In the genomic region with DNA sequence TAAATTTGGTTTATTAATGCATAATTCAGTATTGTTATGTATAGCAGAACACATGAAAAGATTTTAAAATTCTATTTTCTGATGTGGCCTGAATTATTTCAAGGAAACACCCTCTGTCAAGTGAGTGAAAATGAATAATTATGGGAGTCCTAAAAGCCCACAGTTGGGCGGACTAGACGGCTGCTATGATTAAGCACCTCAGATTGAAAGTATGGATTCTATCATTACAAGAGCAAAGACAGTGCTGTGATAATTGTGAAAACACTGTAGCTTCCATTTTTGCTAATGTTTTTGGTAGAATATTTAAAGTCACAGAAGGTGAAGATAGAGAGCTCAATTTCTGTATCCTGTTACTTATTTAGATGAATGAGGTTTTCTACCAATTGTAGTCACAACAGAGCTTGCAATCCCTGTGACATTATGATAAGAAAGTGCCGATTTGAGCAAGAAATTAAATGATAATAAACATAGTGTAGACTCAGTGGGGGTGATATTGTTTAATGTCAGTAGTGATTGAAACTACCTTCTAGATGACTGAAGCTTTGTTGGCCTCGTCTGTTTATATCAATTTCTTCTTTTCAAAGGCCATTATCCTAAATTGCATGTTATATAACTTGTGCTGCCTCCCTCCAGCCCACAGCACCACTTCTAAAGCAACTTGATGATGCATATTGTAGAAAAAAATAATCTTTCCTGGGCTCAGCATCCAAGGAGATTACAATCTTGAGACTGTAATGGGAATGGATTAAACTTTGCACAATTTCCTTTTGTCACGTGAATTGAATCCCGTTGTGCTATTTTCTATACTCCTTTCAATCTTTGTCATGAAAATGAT, we compare ENCODE assay signal across 1 cellular context.
TF ChIP-seq lines count a peak whose summit lies in the region.

No MANE protein-coding gene starts in this region.

TF ChIP-seq in GM23338, 12 proteins besides CTCF, POLR2A, EP300 and RAD21 (continued from another document):
- TF ChIP-seq, protein P1, sequence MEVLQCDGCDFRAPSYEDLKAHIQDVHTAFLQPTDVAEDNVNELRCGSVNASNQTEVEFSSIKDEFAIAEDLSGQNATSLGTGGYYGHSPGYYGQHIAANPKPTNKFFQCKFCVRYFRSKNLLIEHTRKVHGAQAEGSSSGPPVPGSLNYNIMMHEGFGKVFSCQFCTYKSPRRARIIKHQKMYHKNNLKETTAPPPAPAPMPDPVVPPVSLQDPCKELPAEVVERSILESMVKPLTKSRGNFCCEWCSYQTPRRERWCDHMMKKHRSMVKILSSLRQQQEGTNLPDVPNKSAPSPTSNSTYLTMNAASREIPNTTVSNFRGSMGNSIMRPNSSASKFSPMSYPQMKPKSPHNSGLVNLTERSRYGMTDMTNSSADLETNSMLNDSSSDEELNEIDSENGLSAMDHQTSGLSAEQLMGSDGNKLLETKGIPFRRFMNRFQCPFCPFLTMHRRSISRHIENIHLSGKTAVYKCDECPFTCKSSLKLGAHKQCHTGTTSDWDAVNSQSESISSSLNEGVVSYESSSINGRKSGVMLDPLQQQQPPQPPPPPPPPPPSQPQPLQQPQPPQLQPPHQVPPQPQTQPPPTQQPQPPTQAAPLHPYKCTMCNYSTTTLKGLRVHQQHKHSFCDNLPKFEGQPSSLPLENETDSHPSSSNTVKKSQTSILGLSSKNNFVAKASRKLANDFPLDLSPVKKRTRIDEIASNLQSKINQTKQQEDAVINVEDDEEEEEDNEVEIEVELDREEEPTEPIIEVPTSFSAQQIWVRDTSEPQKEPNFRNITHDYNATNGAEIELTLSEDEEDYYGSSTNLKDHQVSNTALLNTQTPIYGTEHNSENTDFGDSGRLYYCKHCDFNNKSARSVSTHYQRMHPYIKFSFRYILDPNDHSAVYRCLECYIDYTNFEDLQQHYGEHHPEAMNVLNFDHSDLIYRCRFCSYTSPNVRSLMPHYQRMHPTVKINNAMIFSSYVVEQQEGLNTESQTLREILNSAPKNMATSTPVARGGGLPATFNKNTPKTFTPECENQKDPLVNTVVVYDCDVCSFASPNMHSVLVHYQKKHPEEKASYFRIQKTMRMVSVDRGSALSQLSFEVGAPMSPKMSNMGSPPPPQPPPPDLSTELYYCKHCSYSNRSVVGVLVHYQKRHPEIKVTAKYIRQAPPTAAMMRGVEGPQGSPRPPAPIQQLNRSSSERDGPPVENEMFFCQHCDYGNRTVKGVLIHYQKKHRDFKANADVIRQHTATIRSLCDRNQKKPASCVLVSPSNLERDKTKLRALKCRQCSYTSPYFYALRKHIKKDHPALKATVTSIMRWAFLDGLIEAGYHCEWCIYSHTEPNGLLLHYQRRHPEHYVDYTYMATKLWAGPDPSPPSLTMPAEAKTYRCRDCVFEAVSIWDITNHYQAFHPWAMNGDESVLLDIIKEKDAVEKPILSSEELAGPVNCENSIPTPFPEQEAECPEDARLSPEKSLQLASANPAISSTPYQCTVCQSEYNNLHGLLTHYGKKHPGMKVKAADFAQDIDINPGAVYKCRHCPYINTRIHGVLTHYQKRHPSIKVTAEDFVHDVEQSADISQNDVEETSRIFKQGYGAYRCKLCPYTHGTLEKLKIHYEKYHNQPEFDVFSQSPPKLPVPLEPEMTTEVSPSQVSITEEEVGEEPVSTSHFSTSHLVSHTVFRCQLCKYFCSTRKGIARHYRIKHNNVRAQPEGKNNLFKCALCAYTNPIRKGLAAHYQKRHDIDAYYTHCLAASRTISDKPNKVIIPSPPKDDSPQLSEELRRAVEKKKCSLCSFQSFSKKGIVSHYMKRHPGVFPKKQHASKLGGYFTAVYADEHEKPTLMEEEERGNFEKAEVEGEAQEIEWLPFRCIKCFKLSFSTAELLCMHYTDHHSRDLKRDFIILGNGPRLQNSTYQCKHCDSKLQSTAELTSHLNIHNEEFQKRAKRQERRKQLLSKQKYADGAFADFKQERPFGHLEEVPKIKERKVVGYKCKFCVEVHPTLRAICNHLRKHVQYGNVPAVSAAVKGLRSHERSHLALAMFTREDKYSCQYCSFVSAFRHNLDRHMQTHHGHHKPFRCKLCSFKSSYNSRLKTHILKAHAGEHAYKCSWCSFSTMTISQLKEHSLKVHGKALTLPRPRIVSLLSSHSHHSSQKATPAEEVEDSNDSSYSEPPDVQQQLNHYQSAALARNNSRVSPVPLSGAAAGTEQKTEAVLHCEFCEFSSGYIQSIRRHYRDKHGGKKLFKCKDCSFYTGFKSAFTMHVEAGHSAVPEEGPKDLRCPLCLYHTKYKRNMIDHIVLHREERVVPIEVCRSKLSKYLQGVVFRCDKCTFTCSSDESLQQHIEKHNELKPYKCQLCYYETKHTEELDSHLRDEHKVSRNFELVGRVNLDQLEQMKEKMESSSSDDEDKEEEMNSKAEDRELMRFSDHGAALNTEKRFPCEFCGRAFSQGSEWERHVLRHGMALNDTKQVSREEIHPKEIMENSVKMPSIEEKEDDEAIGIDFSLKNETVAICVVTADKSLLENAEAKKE (CRISPR knock-in tag; IDR thresholded peaks at IDR 0.05) = no peak
- TF ChIP-seq ZNF114 (CRISPR knock-in tag; IDR thresholded peaks at IDR 0.05) (no peak), EZH2 (IDR thresholded peaks at IDR 0.05; ENCODE audit: low read depth, unreplicated experiment) (no peak), CREB1 (CRISPR knock-in tag; IDR thresholded peaks at IDR 0.05; ENCODE audit: low read depth) (no peak), POLR2AphosphoS5 (IDR thresholded peaks at IDR 0.05; ENCODE audit: low read depth) (no peak), STAT1 (IDR thresholded peaks at IDR 0.05; ENCODE audit: unreplicated experiment) (no peak)
- TF ChIP-seq, protein P2, sequence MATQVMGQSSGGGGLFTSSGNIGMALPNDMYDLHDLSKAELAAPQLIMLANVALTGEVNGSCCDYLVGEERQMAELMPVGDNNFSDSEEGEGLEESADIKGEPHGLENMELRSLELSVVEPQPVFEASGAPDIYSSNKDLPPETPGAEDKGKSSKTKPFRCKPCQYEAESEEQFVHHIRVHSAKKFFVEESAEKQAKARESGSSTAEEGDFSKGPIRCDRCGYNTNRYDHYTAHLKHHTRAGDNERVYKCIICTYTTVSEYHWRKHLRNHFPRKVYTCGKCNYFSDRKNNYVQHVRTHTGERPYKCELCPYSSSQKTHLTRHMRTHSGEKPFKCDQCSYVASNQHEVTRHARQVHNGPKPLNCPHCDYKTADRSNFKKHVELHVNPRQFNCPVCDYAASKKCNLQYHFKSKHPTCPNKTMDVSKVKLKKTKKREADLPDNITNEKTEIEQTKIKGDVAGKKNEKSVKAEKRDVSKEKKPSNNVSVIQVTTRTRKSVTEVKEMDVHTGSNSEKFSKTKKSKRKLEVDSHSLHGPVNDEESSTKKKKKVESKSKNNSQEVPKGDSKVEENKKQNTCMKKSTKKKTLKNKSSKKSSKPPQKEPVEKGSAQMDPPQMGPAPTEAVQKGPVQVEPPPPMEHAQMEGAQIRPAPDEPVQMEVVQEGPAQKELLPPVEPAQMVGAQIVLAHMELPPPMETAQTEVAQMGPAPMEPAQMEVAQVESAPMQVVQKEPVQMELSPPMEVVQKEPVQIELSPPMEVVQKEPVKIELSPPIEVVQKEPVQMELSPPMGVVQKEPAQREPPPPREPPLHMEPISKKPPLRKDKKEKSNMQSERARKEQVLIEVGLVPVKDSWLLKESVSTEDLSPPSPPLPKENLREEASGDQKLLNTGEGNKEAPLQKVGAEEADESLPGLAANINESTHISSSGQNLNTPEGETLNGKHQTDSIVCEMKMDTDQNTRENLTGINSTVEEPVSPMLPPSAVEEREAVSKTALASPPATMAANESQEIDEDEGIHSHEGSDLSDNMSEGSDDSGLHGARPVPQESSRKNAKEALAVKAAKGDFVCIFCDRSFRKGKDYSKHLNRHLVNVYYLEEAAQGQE (IDR thresholded peaks at IDR 0.05; ENCODE audit: unreplicated experiment) = no peak
